In genomic region chr17:18962494-18962815, GRCh38 we compare ENCODE assay signal across 1 cellular context.
TF ChIP-seq lines count a peak whose summit lies in the region.

No MANE protein-coding gene starts in this region.

TF ChIP-seq in A549, 52 proteins besides CTCF, POLR2A, EP300 and RAD21 (continued from another document):
- TF ChIP-seq, protein P1, sequence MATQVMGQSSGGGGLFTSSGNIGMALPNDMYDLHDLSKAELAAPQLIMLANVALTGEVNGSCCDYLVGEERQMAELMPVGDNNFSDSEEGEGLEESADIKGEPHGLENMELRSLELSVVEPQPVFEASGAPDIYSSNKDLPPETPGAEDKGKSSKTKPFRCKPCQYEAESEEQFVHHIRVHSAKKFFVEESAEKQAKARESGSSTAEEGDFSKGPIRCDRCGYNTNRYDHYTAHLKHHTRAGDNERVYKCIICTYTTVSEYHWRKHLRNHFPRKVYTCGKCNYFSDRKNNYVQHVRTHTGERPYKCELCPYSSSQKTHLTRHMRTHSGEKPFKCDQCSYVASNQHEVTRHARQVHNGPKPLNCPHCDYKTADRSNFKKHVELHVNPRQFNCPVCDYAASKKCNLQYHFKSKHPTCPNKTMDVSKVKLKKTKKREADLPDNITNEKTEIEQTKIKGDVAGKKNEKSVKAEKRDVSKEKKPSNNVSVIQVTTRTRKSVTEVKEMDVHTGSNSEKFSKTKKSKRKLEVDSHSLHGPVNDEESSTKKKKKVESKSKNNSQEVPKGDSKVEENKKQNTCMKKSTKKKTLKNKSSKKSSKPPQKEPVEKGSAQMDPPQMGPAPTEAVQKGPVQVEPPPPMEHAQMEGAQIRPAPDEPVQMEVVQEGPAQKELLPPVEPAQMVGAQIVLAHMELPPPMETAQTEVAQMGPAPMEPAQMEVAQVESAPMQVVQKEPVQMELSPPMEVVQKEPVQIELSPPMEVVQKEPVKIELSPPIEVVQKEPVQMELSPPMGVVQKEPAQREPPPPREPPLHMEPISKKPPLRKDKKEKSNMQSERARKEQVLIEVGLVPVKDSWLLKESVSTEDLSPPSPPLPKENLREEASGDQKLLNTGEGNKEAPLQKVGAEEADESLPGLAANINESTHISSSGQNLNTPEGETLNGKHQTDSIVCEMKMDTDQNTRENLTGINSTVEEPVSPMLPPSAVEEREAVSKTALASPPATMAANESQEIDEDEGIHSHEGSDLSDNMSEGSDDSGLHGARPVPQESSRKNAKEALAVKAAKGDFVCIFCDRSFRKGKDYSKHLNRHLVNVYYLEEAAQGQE (IDR thresholded peaks at IDR 0.05) = no peak
- TF ChIP-seq, protein P2, sequence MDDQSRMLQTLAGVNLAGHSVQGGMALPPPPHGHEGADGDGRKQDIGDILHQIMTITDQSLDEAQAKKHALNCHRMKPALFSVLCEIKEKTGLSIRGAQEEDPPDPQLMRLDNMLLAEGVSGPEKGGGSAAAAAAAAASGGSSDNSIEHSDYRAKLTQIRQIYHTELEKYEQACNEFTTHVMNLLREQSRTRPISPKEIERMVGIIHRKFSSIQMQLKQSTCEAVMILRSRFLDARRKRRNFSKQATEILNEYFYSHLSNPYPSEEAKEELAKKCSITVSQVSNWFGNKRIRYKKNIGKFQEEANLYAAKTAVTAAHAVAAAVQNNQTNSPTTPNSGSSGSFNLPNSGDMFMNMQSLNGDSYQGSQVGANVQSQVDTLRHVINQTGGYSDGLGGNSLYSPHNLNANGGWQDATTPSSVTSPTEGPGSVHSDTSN (IDR thresholded peaks at IDR 0.05) = no peak
- TF ChIP-seq, protein P3, sequence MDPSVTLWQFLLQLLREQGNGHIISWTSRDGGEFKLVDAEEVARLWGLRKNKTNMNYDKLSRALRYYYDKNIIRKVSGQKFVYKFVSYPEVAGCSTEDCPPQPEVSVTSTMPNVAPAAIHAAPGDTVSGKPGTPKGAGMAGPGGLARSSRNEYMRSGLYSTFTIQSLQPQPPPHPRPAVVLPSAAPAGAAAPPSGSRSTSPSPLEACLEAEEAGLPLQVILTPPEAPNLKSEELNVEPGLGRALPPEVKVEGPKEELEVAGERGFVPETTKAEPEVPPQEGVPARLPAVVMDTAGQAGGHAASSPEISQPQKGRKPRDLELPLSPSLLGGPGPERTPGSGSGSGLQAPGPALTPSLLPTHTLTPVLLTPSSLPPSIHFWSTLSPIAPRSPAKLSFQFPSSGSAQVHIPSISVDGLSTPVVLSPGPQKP (IDR thresholded peaks at IDR 0.05; ENCODE audit: low read depth, low read length) = no peak
- TF ChIP-seq HDAC2 (IDR thresholded peaks at IDR 0.05) (no peak), FOSL2 (IDR thresholded peaks at IDR 0.05) (no peak), FOSL2 (CRISPR knock-in tag; IDR thresholded peaks at IDR 0.05) (no peak), KDM1A (IDR thresholded peaks at IDR 0.05; ENCODE audit: low read depth) (no peak), FOSB (CRISPR knock-in tag; IDR thresholded peaks at IDR 0.05) (no peak), MAX (IDR thresholded peaks at IDR 0.05) (no peak), CHD2 (IDR thresholded peaks at IDR 0.05; ENCODE audit: low read length, partially characterized antibody) (no peak), MYC (IDR thresholded peaks at IDR 0.05; ENCODE audit: borderline replicate concordance, low read length) (no peak), BCL3 (IDR thresholded peaks at IDR 0.05) (no peak), NR3C1 (IDR thresholded peaks at IDR 0.05) (no peak), HOXB5 (CRISPR knock-in tag; IDR thresholded peaks at IDR 0.05) (no peak), TFCP2L1 (CRISPR knock-in tag; IDR thresholded peaks at IDR 0.05) (no peak), MAFK (IDR thresholded peaks at IDR 0.05; ENCODE audit: partially characterized antibody) (no peak)
- TF ChIP-seq, protein P4, sequence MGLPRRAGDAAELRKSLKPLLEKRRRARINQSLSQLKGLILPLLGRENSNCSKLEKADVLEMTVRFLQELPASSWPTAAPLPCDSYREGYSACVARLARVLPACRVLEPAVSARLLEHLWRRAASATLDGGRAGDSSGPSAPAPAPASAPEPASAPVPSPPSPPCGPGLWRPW (IDR thresholded peaks at IDR 0.05) = no peak
